In genomic region chr3:152374260-152374990, GRCh38 we compare ENCODE assay signal across 11 cellular contexts.
A peak's percentile ranks its signal among the peaks of the same experiment; 100 is the strongest.
DNase-seq lines count a peak whose midpoint lies in the region; ATAC-seq, FAIRE-seq and TF ChIP-seq lines count a peak whose summit lies in the region.
"Had no signal": no experiment of that assay in that cellular context is flagged by ENCODE, and none has a peak within 500 bp of the region (broad histone marks: within the 10 kb centered on the region; RNA-seq: fewer than 3 reads in every experiment).

No MANE protein-coding gene starts in this region.

- H2AFZ ChIP-seq in K562 (ENCODE audit: low read depth, low read length), result no peak overlapping the region

- H3K4me2 ChIP-seq in K562 (ENCODE audit: insufficient read depth, low read length), result no peak overlapping the region
- peak overlapping the region; percentile 36 for H3K4me2 ChIP-seq in skeletal muscle satellite cell (ENCODE audit: low read length)

- TF ChIP-seq CTCF in GM13977 (IDR thresholded peaks at IDR 0.05; ENCODE audit: extremely low read depth, insufficient read depth, missing control alignments) (peak; percentile 4), K562 (IDR thresholded peaks at IDR 0.05 in 2 of 3, conservative IDR thresholded peaks at IDR 0.05 in 1 of 3; ENCODE audit: insufficient read depth in 2 of 3, low read depth in 1 of 3, low read length in 3 of 3) (no peak)

- peaks cover 25% of the 10 kb centered on the region; the same call in 1 of the 3 replicates for H3K36me3 ChIP-seq in K562 (ENCODE audit: control insufficient read depth, insufficient read depth, low read length)
- H3K36me3 ChIP-seq in skeletal muscle satellite cell (ENCODE audit: insufficient read depth, low read length), result peaks cover 3% of the 10 kb centered on the region

- H4K20me1 ChIP-seq in K562 (replicated peaks; ENCODE audit: control insufficient read depth, insufficient read depth, low read length), result peaks cover 11% of the 10 kb centered on the region; the same call in 1 of the 2 replicates

- 89% methylated on average over 3 of the region's 3 CpGs for WGBS in K562 (ENCODE audit: insufficient coverage, low coverage, missing lambda C conversion rate)

- CTCF ChIA-PET in K562 (lab: Yijun Ruan, JAX; ENCODE audit: low intra/inter-chr PET ratio), result no interaction called here

- TF ChIP-seq POLR2A in K562 (conservative IDR thresholded peaks at IDR 0.05), result no peak

- H3K79me2 ChIP-seq in K562 (ENCODE audit: control insufficient read depth, insufficient read depth, low read length), result peaks cover 100% of the 10 kb centered on the region

- H3K4me1 ChIP-seq in K562 (replicated peaks in 1 of 2; ENCODE audit: control insufficient read depth in 2 of 2, insufficient read depth in 2 of 2, low read length in 2 of 2) (peaks cover 3 to 5% of the 10 kb centered on the region in 2 experiments), skeletal muscle satellite cell (ENCODE audit: control insufficient read depth, insufficient read depth, low read length) (peaks cover 35% of the 10 kb centered on the region)

- no peaks in the 10 kb centered on the region for H3K27me3 ChIP-seq in K562 (ENCODE audit: control insufficient read depth in 2 of 2, insufficient read depth in 2 of 2, low read length in 2 of 2)
- H3K27me3 ChIP-seq in skeletal muscle satellite cell (ENCODE audit: control insufficient read depth, insufficient read depth, low read length), result no peaks in the 10 kb centered on the region

- no peak for FAIRE-seq in K562 (lab: Jason Lieb, UNC)
- FAIRE-seq: H1 had no signal

- no peak overlapping the region for H3K27ac ChIP-seq in K562 (ENCODE audit: extremely low read depth, low read depth, low read length)

- H3K9me3 ChIP-seq in K562 (replicated peaks; ENCODE audit: control insufficient read depth, insufficient read depth, low read depth, low read length) (no peaks in the 10 kb centered on the region), skeletal muscle satellite cell (replicated peaks; ENCODE audit: low read length) (no peaks in the 10 kb centered on the region)

- TF ChIP-seq EP300 in K562 (IDR thresholded peaks at IDR 0.05; ENCODE audit: low read length), result no peak

- POLR2A ChIA-PET in K562 (lab: Yijun Ruan, JAX), result interaction anchor here (0.7 to 1.3 kb wide), 3 partner anchors 8 to 24 kb away, joined by 3 to 4 read pairs (median 3); no protein-coding TSS in a partner anchor

- H3K9ac ChIP-seq in K562 (ENCODE audit: insufficient read depth in 1 of 2, low read depth in 2 of 2, low read length in 2 of 2) (no peak overlapping the region), skeletal muscle satellite cell (ENCODE audit: low read depth, low read length) (no peak overlapping the region)

- H3K9me1 ChIP-seq in K562 (ENCODE audit: control insufficient read depth, insufficient read depth, low read length), result no peaks in the 10 kb centered on the region

- ATAC-seq in HG02884 (IDR thresholded peaks at IDR 0.05; ENCODE audit: unreplicated experiment) (peak; percentile 28), K562 (peak; percentile 10; the same call in 1 of the 3 replicates)

- intact Hi-C loops in K562 (cut with micrococcal nuclease), result no loop called here

- no peak for TF ChIP-seq RAD21 in K562 (CRISPR knock-in tag; conservative IDR thresholded peaks at IDR 0.05 in 1 of 2, IDR thresholded peaks at IDR 0.05 in 1 of 2)

- DNase-seq in GM13977 (ENCODE audit: low spot score) (no peak), K562 (ENCODE audit: extremely low read depth in 1 of 4, low spot score in 3 of 4) (no peak), NCI-H1694 (lab: John Stamatoyannopoulos, UW) (no peak), KG1 (lab: John Stamatoyannopoulos, UW) (no peak), NCI-H1694 treated with DMSO at 0.1 percent for 48 hours (lab: John Stamatoyannopoulos, UW) (no peak)
- no peak for DNase-seq in stimulated activated naive CD4-positive, alpha-beta T cell treated with Interleukin-2 at 50 U/mL for 16 hours (lab: John Stamatoyannopoulos, UW)
- DNase-seq: islet precursor cell, right cardiac atrium had no signal

- in situ Hi-C loops in GM13977 (cut with MboI; ENCODE audit: low pct_unique_long_range_greater_than_20kb, low sequenced_read_pairs, unreplicated experiment) (no loop called here), K562 (cut with MboI) (no loop called here)

- no peak overlapping the region for H3K4me3 ChIP-seq in K562
- H3K4me3 ChIP-seq in skeletal muscle satellite cell (ENCODE audit: low read length), result no peak overlapping the region

- no TSS peak for BruUV-seq in K562 (replicated peaks; lab: Mats Ljungman, UMichigan)

TF ChIP-seq in K562, 482 proteins besides CTCF, POLR2A, EP300 and RAD21:
- TF ChIP-seq ZNF263 (CRISPR knock-in tag; IDR thresholded peaks at IDR 0.05; ENCODE audit: borderline replicate concordance) (no peak), SETDB1 (IDR thresholded peaks at IDR 0.05; ENCODE audit: low read length) (no peak), SMAD2 (IDR thresholded peaks at IDR 0.05; ENCODE audit: low read depth, low read length) (no peak), TBL1XR1 (IDR thresholded peaks at IDR 0.05; ENCODE audit: low read length in 2 of 2) (no peak), PTBP1 (IDR thresholded peaks at IDR 0.05; ENCODE audit: low read depth, low read length) (no peak), ZSCAN32 (CRISPR knock-in tag; IDR thresholded peaks at IDR 0.05) (no peak), ZC3H4 (CRISPR knock-in tag; IDR thresholded peaks at IDR 0.05; ENCODE audit: borderline replicate concordance) (no peak)
